In genomic region chr10:84563868-84564267, GRCh38 we compare ENCODE assay signal across 12 cellular contexts.
DNase-seq lines count a peak whose midpoint lies in the region; ATAC-seq, FAIRE-seq and TF ChIP-seq lines count a peak whose summit lies in the region.
"Had no signal": no experiment of that assay in that cellular context is flagged by ENCODE, and none has a peak within 500 bp of the region (broad histone marks: within the 10 kb centered on the region; RNA-seq: fewer than 3 reads in every experiment).

No MANE protein-coding gene starts in this region.

- H2AFZ ChIP-seq in GM12878 (ENCODE audit: control insufficient read depth, low read depth, low read length): no peak overlapping the region

- TF ChIP-seq EP300 in GM12878 (IDR thresholded peaks at IDR 0.05; ENCODE audit: borderline replicate concordance in 1 of 2, control insufficient read depth in 1 of 2, low read depth in 2 of 2, low read length in 2 of 2): no peak

- no TSS peak for BruUV-seq in GM12878 (replicated peaks; lab: Mats Ljungman, UMichigan)

- H3K27ac ChIP-seq in GM12878 (ENCODE audit: control insufficient read depth, insufficient read depth): no peak overlapping the region

- TF ChIP-seq POLR2A in GM12878 (IDR thresholded peaks at IDR 0.05; ENCODE audit: low read depth, low read length): no peak
- TF ChIP-seq POLR2A in lower leg skin (IDR thresholded peaks at IDR 0.05): no peak

- no peaks in the 10 kb centered on the region for H3K9me3 ChIP-seq in GM12878 (replicated peaks; ENCODE audit: control insufficient read depth, insufficient read depth, low read length)

- intact Hi-C loops in GM12878 (cut with micrococcal nuclease; ENCODE audit: unreplicated experiment): no loop called here
- intact Hi-C loops in activated CD4-positive, alpha-beta T cell treated with anti-CD3 and anti-CD28 coated beads for 36 hours (cut with DNase I, micrococcal nuclease): no loop called here
- intact Hi-C loops in lower leg skin (cut with DNase I; ENCODE audit: low total_unique reads): no loop called here

- peaks cover 10% of the 10 kb centered on the region for H3K27me3 Mint-ChIP-seq in activated CD8-positive, alpha-beta T cell treated with anti-CD3 and anti-CD28 coated beads, Interleukin-2, amount 10 ng/mL, durations not matched to agents 7 days and 5 days (ENCODE audit: low read depth)
- peaks cover 26% of the 10 kb centered on the region for H3K27me3 Mint-ChIP-seq in activated CD4-positive, alpha-beta T cell treated with anti-CD3 and anti-CD28 coated beads for 36 hours

- H3K27ac Mint-ChIP-seq in activated CD8-positive, alpha-beta T cell treated with anti-CD3 and anti-CD28 coated beads, Interleukin-2, amount 10 ng/mL, durations not matched to agents 7 days and 5 days: no peak overlapping the region
- no peak overlapping the region for H3K27ac Mint-ChIP-seq in activated CD4-positive, alpha-beta T cell treated with anti-CD3 and anti-CD28 coated beads for 36 hours
- H3K27ac Mint-ChIP-seq: T-helper 1 cell treated with Interleukin-12 subunit alpha and Interleukin-12 subunit beta and Interleukin-4 antibody, amounts not matched to agents 30 μg/mL and 1 μg/mL, for 36 hours had no signal

- H3K4me1 ChIP-seq in GM12878 (ENCODE audit: control insufficient read depth, insufficient read depth, low read length): peaks cover 3% of the 10 kb centered on the region; the same call in 1 of the 2 replicates

- TF ChIP-seq CTCF in GM12878 (IDR thresholded peaks at IDR 0.05 in 2 of 3, conservative IDR thresholded peaks at IDR 0.05 in 1 of 3; ENCODE audit: control insufficient read depth in 2 of 3, extremely low read depth in 1 of 3, insufficient read depth in 1 of 3, low read depth in 3 of 3, low read length in 3 of 3): no peak
- TF ChIP-seq CTCF in lower leg skin (IDR thresholded peaks at IDR 0.05): no peak

- no peaks in the 10 kb centered on the region for H3K79me2 ChIP-seq in GM12878 (ENCODE audit: control insufficient read depth, insufficient read depth, low read length)

- no peak overlapping the region for H3K9ac ChIP-seq in GM12878 (ENCODE audit: control insufficient read depth, insufficient read depth, low read length)

- ATAC-seq in GM18907 (IDR thresholded peaks at IDR 0.05; ENCODE audit: unreplicated experiment) (peak; percentile 69), GM21825 (IDR thresholded peaks at IDR 0.05; ENCODE audit: unreplicated experiment) (peak; percentile 50), HG03354 (IDR thresholded peaks at IDR 0.05; ENCODE audit: poor library complexity, severe bottlenecking, unreplicated experiment) (peak; percentile 60), GM12878 (peak; percentile 78)
- ATAC-seq in activated CD8-positive, alpha-beta T cell treated with anti-CD3 and anti-CD28 coated beads, Interleukin-2, amount 10 ng/mL, durations not matched to agents 7 days and 5 days: no peak
- ATAC-seq in activated CD4-positive, alpha-beta T cell treated with anti-CD3 and anti-CD28 coated beads for 36 hours: no peak

- H3K4me3 ChIP-seq in GM12878 (no peak overlapping the region), lower leg skin (ENCODE audit: low read depth, poor library complexity, severe bottlenecking) (no peak overlapping the region)

- POLR2A ChIA-PET in GM12878 (lab: Charles Lee): interaction anchor here (0.6 kb wide), 2 partner anchors 150 to 236 kb away, joined by 3 to 4 read pairs; no protein-coding TSS in a partner anchor
- POLR2A ChIA-PET in activated CD8-positive, alpha-beta T cell treated with anti-CD3 and anti-CD28 coated beads, Interleukin-2, amount 10 ng/mL, durations not matched to agents 7 days and 5 days (lab: Charles Lee): no interaction called here
- POLR2A ChIA-PET in activated CD4-positive, alpha-beta T cell treated with anti-CD3 and anti-CD28 coated beads for 36 hours (lab: Charles Lee): no interaction called here

- no peak overlapping the region for H3K4me3 Mint-ChIP-seq in activated CD8-positive, alpha-beta T cell treated with anti-CD3 and anti-CD28 coated beads, Interleukin-2, amount 10 ng/mL, durations not matched to agents 7 days and 5 days
- H3K4me3 Mint-ChIP-seq in activated CD4-positive, alpha-beta T cell treated with anti-CD3 and anti-CD28 coated beads for 36 hours: no peak overlapping the region
- H3K4me3 Mint-ChIP-seq: CD4-positive, alpha-beta memory T cell; T-helper 1 cell treated with Interleukin-12 subunit alpha and Interleukin-12 subunit beta and Interleukin-4 antibody, amounts not matched to agents 30 μg/mL and 1 μg/mL, for 36 hours had no signal

- DNase-seq in GM12878 (ENCODE audit: low read depth, low spot score) (peak; percentile 4), NCI-H1105 (lab: John Stamatoyannopoulos, UW) (no peak), lower leg skin (ENCODE audit: low spot score in 2 of 2) (no peak)
- no peak for DNase-seq in activated CD8-positive, alpha-beta T cell treated with anti-CD3 and anti-CD28 coated beads, Interleukin-2, amount 10 ng/mL, durations not matched to agents 7 days and 5 days
- no peak for DNase-seq in activated CD4-positive, alpha-beta T cell treated with anti-CD3 and anti-CD28 coated beads for 36 hours
- DNase-seq: CD4-positive, alpha-beta memory T cell; NK-92 treated with Interleukin-12 subunit alpha and Interleukin-12 subunit beta, amount 100 ng/mL, for 24 hours had no signal

- SMC1A ChIA-PET in GM12878 (lab: Charles Lee; ENCODE audit: uncharacterized antibody, unreplicated experiment): no interaction called here

- no peak overlapping the region for H3K4me2 ChIP-seq in GM12878 (ENCODE audit: control insufficient read depth, insufficient read depth)

- RAD21 ChIA-PET in GM12878 (lab: Charles Lee; ENCODE audit: unreplicated experiment): interaction anchor here (1.1 kb wide), 2 partner anchors 16 to 23 kb away, joined by 3 read pairs; no protein-coding TSS in a partner anchor

- no peaks in the 10 kb centered on the region for H3K9me3 Mint-ChIP-seq in activated CD8-positive, alpha-beta T cell treated with anti-CD3 and anti-CD28 coated beads, Interleukin-2, amount 10 ng/mL, durations not matched to agents 7 days and 5 days (ENCODE audit: insufficient read depth)
- no peaks in the 10 kb centered on the region for H3K9me3 Mint-ChIP-seq in activated CD4-positive, alpha-beta T cell treated with anti-CD3 and anti-CD28 coated beads for 36 hours (ENCODE audit: low read depth)
- H3K9me3 Mint-ChIP-seq: CD4-positive, alpha-beta memory T cell; T-helper 1 cell treated with Interleukin-12 subunit alpha and Interleukin-12 subunit beta and Interleukin-4 antibody, amounts not matched to agents 30 μg/mL and 1 μg/mL, for 36 hours had no signal

- no peak for FAIRE-seq in GM12878 (lab: Jason Lieb, UNC)
- FAIRE-seq: astrocyte had no signal

- no peaks in the 10 kb centered on the region for H3K4me1 Mint-ChIP-seq in activated CD8-positive, alpha-beta T cell treated with anti-CD3 and anti-CD28 coated beads, Interleukin-2, amount 10 ng/mL, durations not matched to agents 7 days and 5 days (ENCODE audit: low read depth)
- H3K4me1 Mint-ChIP-seq in activated CD4-positive, alpha-beta T cell treated with anti-CD3 and anti-CD28 coated beads for 36 hours: no peaks in the 10 kb centered on the region

- CTCF ChIA-PET in GM12878 (lab: Yijun Ruan, JAX): interaction anchor here (0.5 kb wide), 1 partner anchor 364 kb away, joined by 3 read pairs; no protein-coding TSS in a partner anchor
- CTCF ChIA-PET in activated CD8-positive, alpha-beta T cell treated with anti-CD3 and anti-CD28 coated beads, Interleukin-2, amount 10 ng/mL, durations not matched to agents 7 days and 5 days (lab: Charles Lee): no interaction called here
- CTCF ChIA-PET in activated CD4-positive, alpha-beta T cell treated with anti-CD3 and anti-CD28 coated beads for 36 hours (lab: Charles Lee): no interaction called here

- WGBS in GM12878 (ENCODE audit: insufficient coverage, insufficient replicate concordance, low lambda C conversion rate, missing lambda C conversion rate): 12% methylated on average over 4 of the region's 4 CpGs
- 37 to 51% methylated on average over 4 of the region's 4 CpGs for WGBS in lower leg skin, 2 donors

- TF ChIP-seq RAD21 in GM12878 (IDR thresholded peaks at IDR 0.05; ENCODE audit: insufficient read depth, low read depth, low read length): no peak

- H4K20me1 ChIP-seq in GM12878 (ENCODE audit: control insufficient read depth, insufficient read depth): no peaks in the 10 kb centered on the region

- no peaks in the 10 kb centered on the region; a peak in 1 of 4 replicates for H3K27me3 ChIP-seq in GM12878 (replicated peaks in 1 of 2; ENCODE audit: control insufficient read depth in 2 of 2, insufficient read depth in 2 of 2, low read length in 1 of 2)

- no peaks in the 10 kb centered on the region for H3K36me3 ChIP-seq in GM12878 (ENCODE audit: control insufficient read depth in 2 of 2, insufficient read depth in 2 of 2, low read length in 1 of 2)

- in situ Hi-C loops in GM12878 (cut with MboI): no loop called here

- H3K36me3 Mint-ChIP-seq in activated CD8-positive, alpha-beta T cell treated with anti-CD3 and anti-CD28 coated beads, Interleukin-2, amount 10 ng/mL, durations not matched to agents 7 days and 5 days (ENCODE audit: low read depth): no peaks in the 10 kb centered on the region
- H3K36me3 Mint-ChIP-seq in activated CD4-positive, alpha-beta T cell treated with anti-CD3 and anti-CD28 coated beads for 36 hours (ENCODE audit: low read depth): no peaks in the 10 kb centered on the region
- H3K36me3 Mint-ChIP-seq: CD4-positive, alpha-beta memory T cell had no signal

TF ChIP-seq in GM12878, 131 proteins besides CTCF, POLR2A, EP300 and RAD21 (continues in another document):
- TF ChIP-seq USF1 (IDR thresholded peaks at IDR 0.05; ENCODE audit: borderline replicate concordance, extremely low read length, insufficient read depth, low read depth, low read length): no peak
- no peak for TF ChIP-seq TBL1XR1 (IDR thresholded peaks at IDR 0.05; ENCODE audit: low read depth, low read length)
- TF ChIP-seq YY1 (IDR thresholded peaks at IDR 0.05; ENCODE audit: low read depth, low read length): no peak
- TF ChIP-seq TCF12 (IDR thresholded peaks at IDR 0.05; ENCODE audit: low read depth, low read length): no peak
- no peak for TF ChIP-seq ELK1 (IDR thresholded peaks at IDR 0.05; ENCODE audit: low read depth, low read length)

Comparison
In these comparisons a context has a peak if more than half of its experiments do, and no peak if none do; other contexts are left out.
1. ATAC-seq: peak in GM18907 (single experiment), GM21825 (single experiment), HG03354 (single experiment) and GM12878 (single experiment); none in activated CD8-positive, alpha-beta T cell treated with anti-CD3 and anti-CD28 coated beads, Interleukin-2, amount 10 ng/mL, durations not matched to agents 7 days and 5 days (single experiment) and activated CD4-positive, alpha-beta T cell treated with anti-CD3 and anti-CD28 coated beads for 36 hours (single experiment).